In genomic region chr7:146146866-146147265, GRCh38 we compare ENCODE assay signal across 1 cellular context.
TF ChIP-seq lines count a peak whose summit lies in the region.

No MANE protein-coding gene starts in this region.

TF ChIP-seq in SK-N-SH, 30 proteins besides CTCF, POLR2A, EP300 and RAD21 (continued from another document):
- no peak for TF ChIP-seq TAF1 (IDR thresholded peaks at IDR 0.05; ENCODE audit: borderline replicate concordance, low read depth, low read length)
- TF ChIP-seq MXI1 (IDR thresholded peaks at IDR 0.05; ENCODE audit: low read depth, low read length): no peak
- peak; percentile 91 for TF ChIP-seq TCF12 (IDR thresholded peaks at IDR 0.05)
- TF ChIP-seq FOSL2 (IDR thresholded peaks at IDR 0.05; ENCODE audit: borderline replicate concordance, low read depth): peak; percentile 45; the same call in 1 of the 2 replicates
- no peak for TF ChIP-seq NFIC (IDR thresholded peaks at IDR 0.05; ENCODE audit: borderline replicate concordance)
- TF ChIP-seq, protein P1, sequence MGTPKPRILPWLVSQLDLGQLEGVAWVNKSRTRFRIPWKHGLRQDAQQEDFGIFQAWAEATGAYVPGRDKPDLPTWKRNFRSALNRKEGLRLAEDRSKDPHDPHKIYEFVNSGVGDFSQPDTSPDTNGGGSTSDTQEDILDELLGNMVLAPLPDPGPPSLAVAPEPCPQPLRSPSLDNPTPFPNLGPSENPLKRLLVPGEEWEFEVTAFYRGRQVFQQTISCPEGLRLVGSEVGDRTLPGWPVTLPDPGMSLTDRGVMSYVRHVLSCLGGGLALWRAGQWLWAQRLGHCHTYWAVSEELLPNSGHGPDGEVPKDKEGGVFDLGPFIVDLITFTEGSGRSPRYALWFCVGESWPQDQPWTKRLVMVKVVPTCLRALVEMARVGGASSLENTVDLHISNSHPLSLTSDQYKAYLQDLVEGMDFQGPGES (IDR thresholded peaks at IDR 0.05; ENCODE audit: low read depth, low read length): no peak
TF ChIP-seq in SK-N-SH: peak in this region for 4.
